Comparison of ENCODE assay signal across 18 cellular contexts in the genomic region with DNA sequence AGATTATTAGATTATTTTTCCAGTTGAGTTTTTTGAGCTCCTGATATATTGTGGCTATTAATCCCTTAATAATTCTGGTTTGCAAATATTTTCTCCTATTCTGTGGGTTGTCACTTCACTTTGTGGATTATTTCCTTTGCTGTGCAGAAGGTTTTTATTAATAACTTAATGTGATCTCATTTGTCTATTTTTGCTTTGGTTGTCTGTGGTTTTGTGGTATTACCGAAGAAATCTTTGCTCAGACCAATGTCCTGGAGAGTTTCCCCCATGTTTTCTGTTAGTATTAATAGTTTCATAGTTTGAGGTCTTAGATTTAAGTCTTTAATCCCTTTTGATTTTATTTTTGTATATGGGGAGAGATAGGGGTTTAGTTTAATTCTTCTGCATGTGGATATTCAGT. TPM values are rescaled to one million over a fixed set of nuclear protein-coding genes. Genes with fewer than 3 reads are reported as not detected.
DNase-seq lines count a peak whose midpoint lies in the region; FAIRE-seq and TF ChIP-seq lines count a peak whose summit lies in the region.
"Had no signal": no experiment of that assay in that cellular context is flagged by ENCODE, and none has a peak within 500 bp of the region (broad histone marks: within the 10 kb centered on the region; RNA-seq: fewer than 3 reads in every experiment).

No MANE protein-coding gene starts in this region.

- no peak overlapping the region for H3K27ac ChIP-seq in astrocyte (ENCODE audit: low read depth, low read length)
- H3K27ac ChIP-seq: 22Rv1, PC-9, SJCRH30 had no signal

- H3K4me1 Mint-ChIP-seq in astrocyte (ENCODE audit: low read depth, unreplicated experiment), result peaks cover 2% of the 10 kb centered on the region

- TF ChIP-seq CTCF in AG10803 (conservative IDR thresholded peaks at IDR 0.05; ENCODE audit: low read length) (no peak), astrocyte (IDR thresholded peaks at IDR 0.05; ENCODE audit: insufficient read depth, low read depth, low read length) (no peak)

- H3K4me3 ChIP-seq in AG10803 (ENCODE audit: low read length) (no peak overlapping the region), astrocyte (ENCODE audit: insufficient read depth, low read depth, low read length) (no peak overlapping the region)
- H3K4me3 ChIP-seq: HAP-1, PC-9, SJCRH30 had no signal

- no peak overlapping the region for H2AFZ ChIP-seq in astrocyte (ENCODE audit: low read depth, low read length)
- H2AFZ ChIP-seq: PC-9 had no signal

- DNase-seq in AG10803 (ENCODE audit: low read depth), result peak; percentile 34
- DNase-seq in LHCN-M2 (ENCODE audit: low read depth), result peak; percentile 20
- DNase-seq in astrocyte (ENCODE audit: low read depth), result peak; percentile 38
- peak; percentile 56 for DNase-seq in iris pigment epithelial cell (ENCODE audit: low read depth)
- DNase-seq in activated CD4-positive, alpha-beta T cell treated with anti-CD3 and anti-CD28 coated beads for 4 hours, result no peak
- no peak for DNase-seq in DMS79 (lab: John Stamatoyannopoulos, UW)
- DNase-seq in GM19240 (ENCODE audit: insufficient read length, low spot score), result no peak
- no peak for DNase-seq in NCI-H2227 (lab: John Stamatoyannopoulos, UW; ENCODE audit: unreplicated experiment)
- DNase-seq: IMR-90, Kasumi-1, NCI-H1417, NCI-H187 treated with DMSO at 0.1 percent for 48 hours, NCI-H2171, NCI-H748 treated with DMSO at 0.1 percent for 48 hours, PC-9, SJCRH30 had no signal

- H3K4me3 Mint-ChIP-seq in astrocyte (ENCODE audit: unreplicated experiment), result no peak overlapping the region

- no peaks in the 10 kb centered on the region for H3K4me1 ChIP-seq in astrocyte (ENCODE audit: insufficient read depth, low read length)
- H3K4me1 ChIP-seq: HAP-1, SJCRH30 had no signal

- H3K27me3 ChIP-seq in astrocyte (ENCODE audit: insufficient read depth, low read length), result no peaks in the 10 kb centered on the region
- H3K27me3 ChIP-seq: SJCRH30 had no signal

- no peak overlapping the region for H3K4me2 ChIP-seq in astrocyte (ENCODE audit: low read length)
- H3K4me2 ChIP-seq: PC-9 had no signal

- H3K79me2 ChIP-seq in astrocyte (ENCODE audit: insufficient read depth, low read length), result no peaks in the 10 kb centered on the region

- H3K9me3 ChIP-seq in astrocyte (ENCODE audit: insufficient read depth, low read depth, low read length), result no peaks in the 10 kb centered on the region
- H3K9me3 ChIP-seq: HAP-1, SJCRH30 had no signal

- H3K36me3 ChIP-seq in astrocyte (ENCODE audit: insufficient read depth, low read length), result no peaks in the 10 kb centered on the region
- H3K36me3 ChIP-seq: HAP-1, SJCRH30 had no signal

- peaks cover 7% of the 10 kb centered on the region for H3K36me3 Mint-ChIP-seq in astrocyte (ENCODE audit: low read depth, unreplicated experiment)

- H3K9me3 Mint-ChIP-seq in astrocyte (ENCODE audit: unreplicated experiment), result peaks cover 5% of the 10 kb centered on the region

- no peak for FAIRE-seq in astrocyte (lab: Jason Lieb, UNC)

- no peak overlapping the region for H3K27ac Mint-ChIP-seq in astrocyte (ENCODE audit: unreplicated experiment)

- no peaks in the 10 kb centered on the region for H4K20me1 ChIP-seq in astrocyte (ENCODE audit: insufficient read depth, low read length)

- H3K9ac ChIP-seq in astrocyte (ENCODE audit: low read length), result no peak overlapping the region

- no peaks in the 10 kb centered on the region for H3K27me3 Mint-ChIP-seq in astrocyte (ENCODE audit: low read depth, unreplicated experiment)

RNA-seq across cellular contexts. Expression of a gene that starts 7.1 kb away (rescaled TPM):
- total RNA-seq in LHCN-M2 (2014; rRNA removed) (0.34 and 1.0 TPM in 2 replicates), astrocyte (1.1 and 1.9 TPM in 2 replicates)
- polyA plus RNA-seq in LHCN-M2 (2012), result 0.50 TPM

RNA-seq across cellular contexts. Expression of a gene that starts 47.8 kb away (rescaled TPM):
- total RNA-seq in LHCN-M2 (2014; rRNA removed) (31.1 and 37.4 TPM in 2 replicates), astrocyte (69.0 and 73.4 TPM in 2 replicates)
- polyA plus RNA-seq in LHCN-M2 (2012), result 9.4 TPM

Comparison
In these comparisons a context has a peak if more than half of its experiments do, and no peak if none do; other contexts are left out.
1. DNase-seq: peak in AG10803 (single experiment), LHCN-M2 (single experiment), astrocyte (single experiment) and iris pigment epithelial cell (single experiment); none in activated CD4-positive, alpha-beta T cell treated with anti-CD3 and anti-CD28 coated beads for 4 hours (0 of 2), DMS79 (single experiment), GM19240 (single experiment) and NCI-H2227 (single experiment).